1 cellular context compared by ENCODE assay signal in the genomic region with DNA sequence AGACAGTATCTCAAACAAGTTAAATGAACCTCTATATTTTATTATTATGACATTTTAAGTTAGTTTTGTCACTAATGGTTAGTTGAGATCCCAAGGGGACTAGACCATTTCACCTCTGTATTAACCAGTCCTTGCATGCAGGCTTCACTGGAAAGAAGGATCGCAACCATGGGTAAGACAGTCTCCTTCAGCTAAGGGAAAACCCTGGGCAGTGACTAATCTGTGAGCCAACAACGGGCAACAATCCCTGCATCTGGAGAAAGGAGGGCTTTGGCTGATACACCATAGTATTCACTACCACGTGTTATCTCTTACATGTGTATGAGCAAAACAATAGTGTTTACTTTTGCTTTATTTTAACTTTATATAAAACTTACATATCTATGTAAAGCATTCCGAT.
TF ChIP-seq lines count a peak whose summit lies in the region.

No MANE protein-coding gene starts in this region.

TF ChIP-seq in IMR-90, 13 proteins besides CTCF, POLR2A, EP300 and RAD21 (continued from another document):
- TF ChIP-seq, protein P1, sequence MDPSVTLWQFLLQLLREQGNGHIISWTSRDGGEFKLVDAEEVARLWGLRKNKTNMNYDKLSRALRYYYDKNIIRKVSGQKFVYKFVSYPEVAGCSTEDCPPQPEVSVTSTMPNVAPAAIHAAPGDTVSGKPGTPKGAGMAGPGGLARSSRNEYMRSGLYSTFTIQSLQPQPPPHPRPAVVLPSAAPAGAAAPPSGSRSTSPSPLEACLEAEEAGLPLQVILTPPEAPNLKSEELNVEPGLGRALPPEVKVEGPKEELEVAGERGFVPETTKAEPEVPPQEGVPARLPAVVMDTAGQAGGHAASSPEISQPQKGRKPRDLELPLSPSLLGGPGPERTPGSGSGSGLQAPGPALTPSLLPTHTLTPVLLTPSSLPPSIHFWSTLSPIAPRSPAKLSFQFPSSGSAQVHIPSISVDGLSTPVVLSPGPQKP (IDR thresholded peaks at IDR 0.05; ENCODE audit: borderline replicate concordance, low read depth, low read length) = no peak
